Comparison of ENCODE assay signal across 12 cellular contexts in the genomic region with DNA sequence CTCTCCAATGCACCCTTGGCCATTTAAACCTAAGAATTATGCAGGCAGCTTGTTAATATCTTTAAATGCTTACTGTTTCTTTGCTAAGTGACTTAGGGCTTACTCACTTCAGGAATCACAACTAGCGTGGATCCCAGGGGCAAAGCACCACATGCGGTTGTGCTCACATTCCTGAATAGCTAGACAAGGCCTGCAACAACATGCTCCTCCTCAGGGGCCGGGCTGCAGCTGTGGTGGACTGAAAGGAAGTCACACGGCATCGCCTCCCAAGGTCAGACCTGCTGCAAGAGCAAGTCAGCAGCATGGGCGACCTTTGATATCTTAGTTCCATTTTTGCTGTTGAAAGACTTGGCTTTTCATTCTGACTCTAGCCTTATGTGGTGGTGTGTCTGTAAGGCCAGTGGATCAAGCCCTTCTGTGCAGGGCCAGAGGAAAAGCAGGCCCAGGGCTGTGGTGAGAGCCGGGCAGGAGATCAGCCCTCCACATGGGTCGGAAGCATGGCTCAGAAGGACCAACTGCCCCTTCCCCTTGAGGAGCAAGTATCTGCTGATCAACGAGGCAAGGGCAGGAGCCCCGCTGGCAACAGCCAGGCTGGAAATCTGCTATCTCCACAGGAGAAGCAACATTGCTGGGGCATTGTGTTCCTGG.
DNase-seq lines count a peak whose midpoint lies in the region; ATAC-seq and TF ChIP-seq lines count a peak whose summit lies in the region.
"Had no signal": no experiment of that assay in that cellular context is flagged by ENCODE, and none has a peak within 500 bp of the region (broad histone marks: within the 10 kb centered on the region; RNA-seq: fewer than 3 reads in every experiment).

No MANE protein-coding gene starts in this region.

- POLR2A ChIA-PET in AG04449 (lab: Yijun Ruan, JAX), result interaction anchor here (1.2 kb wide), 1 partner anchor 14 kb away, joined by 7 read pairs; no protein-coding TSS in a partner anchor

- no peak for TF ChIP-seq CTCF in AG04449 (IDR thresholded peaks at IDR 0.05; ENCODE audit: insufficient read depth, low read length, missing control alignments)

- DNase-seq in AG04449 (ENCODE audit: low read depth, low spot score) (peak; percentile 96), astrocyte of the hippocampus (ENCODE audit: low read depth, low spot score) (peak; percentile 87), islet precursor cell (peak; percentile 95), NCI-H146 treated with DMSO at 0.1 percent for 48 hours (lab: John Stamatoyannopoulos, UW; ENCODE audit: unreplicated experiment) (no peak), NCI-H510A (lab: John Stamatoyannopoulos, UW) (no peak)
- DNase-seq: KBM-7, left colon, T-helper 17 cell had no signal

- ATAC-seq in HG03439 (IDR thresholded peaks at IDR 0.05; ENCODE audit: unreplicated experiment) (peak; percentile 67), HG03378 (IDR thresholded peaks at IDR 0.05; ENCODE audit: unreplicated experiment) (no peak), GM19035 (IDR thresholded peaks at IDR 0.05; ENCODE audit: unreplicated experiment) (no peak)
- ATAC-seq: activated naive CD4-positive, alpha-beta T cell treated with anti-CD3 and anti-CD28 coated beads, Interleukin-2, amount 50 U/mL, for 72 hours; left colon; T-helper 17 cell had no signal

- CTCF ChIA-PET in AG04449 (lab: Yijun Ruan, JAX), result interaction anchor here (1.0 to 1.6 kb wide), 2 partner anchors 13 to 47 kb away, joined by 3 to 4 read pairs; no protein-coding TSS in a partner anchor

- H3K4me3 ChIP-seq in AG04449 (ENCODE audit: low read depth, low read length), result no peak overlapping the region

Comparison
In these comparisons a context has a peak if more than half of its experiments do, and no peak if none do; other contexts are left out.
1. DNase-seq: peak in AG04449 (single experiment), astrocyte of the hippocampus (single experiment) and islet precursor cell (single experiment); none in NCI-H146 treated with DMSO at 0.1 percent for 48 hours (single experiment) and NCI-H510A (single experiment).